Comparison of ENCODE assay signal across 15 cellular contexts in the genomic region with DNA sequence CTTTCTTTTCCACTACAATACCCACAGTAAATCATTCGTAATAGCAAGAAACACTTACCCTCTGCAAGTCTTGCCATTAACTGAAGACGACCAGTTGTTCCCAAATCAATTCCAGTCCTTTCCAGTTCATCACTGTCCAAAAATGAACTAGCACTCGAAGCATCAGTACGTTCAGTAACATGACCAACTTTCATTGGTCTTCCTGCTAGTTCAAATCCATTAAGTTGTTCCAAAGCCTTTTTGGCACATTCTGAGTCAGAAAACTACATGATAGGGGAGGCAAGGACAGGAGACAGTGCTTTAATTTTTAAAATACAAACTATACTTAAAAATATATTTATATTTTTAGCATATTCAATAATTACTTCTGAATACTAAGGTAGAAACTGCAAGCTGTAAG. TPM values are rescaled to one million over a fixed set of nuclear protein-coding genes. Genes with fewer than 3 reads are reported as not detected.
DNase-seq lines count a peak whose midpoint lies in the region; ATAC-seq, FAIRE-seq and TF ChIP-seq lines count a peak whose summit lies in the region.
"Had no signal": no experiment of that assay in that cellular context is flagged by ENCODE, and none has a peak within 500 bp of the region (broad histone marks: within the 10 kb centered on the region; RNA-seq: fewer than 3 reads in every experiment).

No MANE protein-coding gene starts in this region.

- FAIRE-seq in HepG2 (lab: Jason Lieb, UNC), result no peak

- H3K4me1 ChIP-seq in HepG2 (ENCODE audit: insufficient read depth, low read length) (no peaks in the 10 kb centered on the region; the same call in 1 of the 2 replicates), right lobe of liver (no peaks in the 10 kb centered on the region)

- H3K9ac ChIP-seq in HepG2 (ENCODE audit: insufficient read depth, low read depth, low read length), result no peak overlapping the region

- CTCF ChIA-PET in HepG2 (lab: Yijun Ruan, JAX; ENCODE audit: low intra/inter-chr PET ratio, low total read pairs), result no interaction called here

- no peak overlapping the region for H3K4me3 ChIP-seq in HepG2 (replicated peaks in 1 of 3; ENCODE audit: insufficient read depth in 1 of 3, low read depth in 2 of 3, low read length in 3 of 3)
- H3K4me3 ChIP-seq in right lobe of liver, result no peak overlapping the region

- H3K36me3 ChIP-seq in HepG2 (replicated peaks in 1 of 2; ENCODE audit: control insufficient read depth in 1 of 2, insufficient read depth in 2 of 2, low read length in 2 of 2) (peaks cover 64 to 94% of the 10 kb centered on the region in 2 experiments), right lobe of liver (peaks cover 28 to 100% (median 72%) of the 10 kb centered on the region in 4 donors)

- no TSS peak for BruUV-seq in HepG2 (replicated peaks; lab: Mats Ljungman, UMichigan)

- H2AFZ ChIP-seq in HepG2 (ENCODE audit: low read length), result no peak overlapping the region

- ATAC-seq in HepG2 (no peak), right lobe of liver (no peak), HG02678 (IDR thresholded peaks at IDR 0.05; ENCODE audit: unreplicated experiment) (no peak), GM21737 (IDR thresholded peaks at IDR 0.05; ENCODE audit: unreplicated experiment) (no peak)

- intact Hi-C loops in HepG2 (cut with micrococcal nuclease; ENCODE audit: unreplicated experiment) (no loop called here), right lobe of liver (cut with DNase I) (loop anchor here in 1 of 2 donors (10.0 kb wide), 1 partner anchor 171 kb away; no protein-coding TSS in a partner anchor)

- no peaks in the 10 kb centered on the region for H3K27me3 Mint-ChIP-seq in IgD-negative memory B cell
- peaks cover 3% of the 10 kb centered on the region for H3K27me3 Mint-ChIP-seq in glutamatergic neuron (ENCODE audit: unreplicated experiment)
- H3K27me3 Mint-ChIP-seq in osteocyte (ENCODE audit: unreplicated experiment), result no peaks in the 10 kb centered on the region

- peak overlapping the region in 1 of 4 donors; percentile 41 for H3K4me3 Mint-ChIP-seq in IgD-negative memory B cell
- H3K4me3 Mint-ChIP-seq in glutamatergic neuron (ENCODE audit: unreplicated experiment), result no peak overlapping the region
- H3K4me3 Mint-ChIP-seq in osteocyte (ENCODE audit: unreplicated experiment), result no peak overlapping the region
- H3K4me3 Mint-ChIP-seq: CD14-positive monocyte had no signal

- H3K4me2 ChIP-seq in HepG2 (ENCODE audit: low read depth, low read length), result no peak overlapping the region

- POLR2A ChIA-PET in HepG2 (lab: Yijun Ruan, JAX), result interaction anchor here (0.7 to 23.6 kb wide), 7 partner anchors 11 to 173 kb away, joined by 3 to 319 read pairs (median 6); a partner anchor contains a TSS

- DNase-seq in HepG2 (ENCODE audit: low spot score) (no peak), right lobe of liver (no peak), glutamatergic neuron (no peak), osteocyte (ENCODE audit: extremely low spot score, unreplicated experiment) (no peak)
- DNase-seq: Calu3, DMS53, H7, NCI-H1105, NCI-H1694, NCI-H510A treated with DMSO at 0.1 percent for 48 hours, NCI-H82 had no signal

- H3K9me3 Mint-ChIP-seq in IgD-negative memory B cell (no peaks in the 10 kb centered on the region), glutamatergic neuron (ENCODE audit: unreplicated experiment) (peaks cover 2% of the 10 kb centered on the region), osteocyte (ENCODE audit: unreplicated experiment) (no peaks in the 10 kb centered on the region)
- H3K9me3 Mint-ChIP-seq: CD14-positive monocyte had no signal

- H3K79me2 ChIP-seq in HepG2 (ENCODE audit: insufficient read depth, low read length), result peaks cover 90% of the 10 kb centered on the region

- no peak for TF ChIP-seq RAD21 in HepG2 (CRISPR knock-in tag; IDR thresholded peaks at IDR 0.05)

- in situ Hi-C loops in HepG2 (cut with HindIII; ENCODE audit: extremely low pct_ligation_motif_present, low pct_unique_long_range_greater_than_20kb), result no loop called here

- no peaks in the 10 kb centered on the region for H3K27me3 ChIP-seq in HepG2 (ENCODE audit: control insufficient read depth in 1 of 2, insufficient read depth in 2 of 2, low read length in 2 of 2)
- no peaks in the 10 kb centered on the region for H3K27me3 ChIP-seq in right lobe of liver

- WGBS in HepG2 (ENCODE audit: low lambda C conversion rate), result 98% methylated on average over 4 of the region's 4 CpGs
- WGBS in right lobe of liver (ENCODE audit: insufficient coverage, low coverage, low lambda C conversion rate, missing lambda C conversion rate), result 78% methylated on average over 4 of the region's 4 CpGs

- TF ChIP-seq EP300 in HepG2 (IDR thresholded peaks at IDR 0.05; ENCODE audit: low read depth in 2 of 2, low read length in 2 of 2) (no peak), HepG2 (CRISPR knock-in tag; IDR thresholded peaks at IDR 0.05; ENCODE audit: borderline replicate concordance) (no peak)

- H3K4me1 Mint-ChIP-seq in IgD-negative memory B cell (peaks cover 18 to 46% (median 29%) of the 10 kb centered on the region in 3 donors), glutamatergic neuron (ENCODE audit: low read depth, unreplicated experiment) (peaks cover 3% of the 10 kb centered on the region), osteocyte (ENCODE audit: unreplicated experiment) (peaks cover 5% of the 10 kb centered on the region)
- H3K4me1 Mint-ChIP-seq: CD14-positive monocyte had no signal

- no peak overlapping the region for H3K27ac ChIP-seq in HepG2 (ENCODE audit: extremely low read length, insufficient read depth, low read length)
- no peak overlapping the region for H3K27ac ChIP-seq in right lobe of liver

- peaks cover 98% of the 10 kb centered on the region for H4K20me1 ChIP-seq in HepG2 (ENCODE audit: insufficient read depth, low read length)

- no peaks in the 10 kb centered on the region for H3K36me3 Mint-ChIP-seq in IgD-negative memory B cell
- no peaks in the 10 kb centered on the region for H3K36me3 Mint-ChIP-seq in glutamatergic neuron (ENCODE audit: unreplicated experiment)
- peaks cover 54% of the 10 kb centered on the region for H3K36me3 Mint-ChIP-seq in osteocyte (ENCODE audit: unreplicated experiment)

- TF ChIP-seq CTCF in HepG2 (CRISPR knock-in tag; IDR thresholded peaks at IDR 0.05), result no peak
- TF ChIP-seq CTCF in right lobe of liver (IDR thresholded peaks at IDR 0.05), result no peak
- no peak for TF ChIP-seq CTCF in glutamatergic neuron (IDR thresholded peaks at IDR 0.05; ENCODE audit: partially characterized antibody, unreplicated experiment)
- TF ChIP-seq CTCF in osteocyte (IDR thresholded peaks at IDR 0.05), result no peak

- no peaks in the 10 kb centered on the region for H3K9me3 ChIP-seq in HepG2 (ENCODE audit: low read length)
- H3K9me3 ChIP-seq in right lobe of liver, result no peaks in the 10 kb centered on the region

- H3K27ac Mint-ChIP-seq in IgD-negative memory B cell, result peak overlapping the region; percentile 53 to 78 (median 76)
- peak overlapping the region; percentile 55 for H3K27ac Mint-ChIP-seq in glutamatergic neuron (ENCODE audit: unreplicated experiment)
- H3K27ac Mint-ChIP-seq in osteocyte (ENCODE audit: unreplicated experiment), result no peak overlapping the region
- H3K27ac Mint-ChIP-seq: CD14-positive monocyte had no signal

- peak in 1 of 2 experiments; percentile 23; a peak in 2 of 4 replicates for TF ChIP-seq POLR2A in HepG2 (IDR thresholded peaks at IDR 0.05; ENCODE audit: insufficient read depth in 1 of 2, low read depth in 2 of 2, low read length in 2 of 2)
- TF ChIP-seq POLR2A in right lobe of liver (IDR thresholded peaks at IDR 0.05), result no peak

RNA-seq across cellular contexts. Expression of a gene that starts 14.9 kb away (rescaled TPM):
- total RNA-seq in HepG2 (2016; rRNA removed; fragmentation: Illumina TruSeq; extraction: Trizol) (636 and 726 TPM in 2 replicates), right lobe of liver (100 to 1,000 TPM in 2 of 6 experiments, 10 to 100 TPM in 4; 70.4 to 209 (median 84.8) TPM), glutamatergic neuron (ENCODE audit: unreplicated experiment) (103 TPM), osteocyte (110 and 116 TPM in 2 replicates)
- total RNA-seq in HepG2 (2016; cell fraction: cytosol; rRNA removed; fragmentation: Illumina TruSeq; extraction: Trizol; ENCODE audit: low read depth), result 328 and 530 TPM in 2 replicates
- total RNA-seq in HepG2 (2016; cell fraction: insoluble cytoplasmic fraction; rRNA removed; fragmentation: Illumina TruSeq; extraction: Trizol), result 687 and 846 TPM in 2 replicates
- 460 and 632 TPM in 2 replicates for total RNA-seq in HepG2 (2016; cell fraction: membrane; rRNA removed; fragmentation: Illumina TruSeq; extraction: Trizol)
- 223 and 226 TPM in 2 replicates for total RNA-seq in HepG2 (2016; cell fraction: nucleus; rRNA removed; fragmentation: Illumina TruSeq; extraction: Trizol)
- polyA plus RNA-seq in HepG2 (2011; rRNA removed) (688 and 755 TPM in 2 replicates), IgD-negative memory B cell (323 TPM)
- polyA plus RNA-seq in HepG2 (2011; cell fraction: cytosol; rRNA removed), result 1,254 and 1,646 TPM in 2 replicates
- 503 and 546 TPM in 2 replicates for polyA plus RNA-seq in HepG2 (2011; cell fraction: nucleus; rRNA removed)
- polyA plus RNA-seq in HepG2 (2012), result 282 and 451 TPM in 2 replicates
- 292 and 453 TPM in 2 replicates for polyA plus RNA-seq in HepG2 (2016; cell fraction: cytosol; fragmentation: Illumina TruSeq; extraction: Trizol; ENCODE audit: low read depth)
- polyA plus RNA-seq in HepG2 (2016; cell fraction: insoluble cytoplasmic fraction; fragmentation: Illumina TruSeq; extraction: Trizol; ENCODE audit: low read depth), result 479 and 541 TPM in 2 replicates
- polyA plus RNA-seq in HepG2 (2016; cell fraction: membrane; fragmentation: Illumina TruSeq; extraction: Trizol; ENCODE audit: low read depth), result 317 and 387 TPM in 2 replicates
- polyA plus RNA-seq in HepG2 (2016; cell fraction: nucleus; fragmentation: Illumina TruSeq; extraction: Trizol; ENCODE audit: insufficient read depth, low read depth), result 282 and 344 TPM in 2 replicates
- 60.0 and 169 TPM in 2 replicates for polyA minus RNA-seq in HepG2 (2011; rRNA and poly(A)+ RNA removed; ENCODE audit: low replicate concordance)
- 79.8 and 108 TPM in 2 replicates for polyA minus RNA-seq in HepG2 (2011; cell fraction: cytosol; rRNA and poly(A)+ RNA removed)
- 30.8 and 37.7 TPM in 2 replicates for polyA minus RNA-seq in HepG2 (2011; cell fraction: nucleus; rRNA and poly(A)+ RNA removed)

RNA-seq across cellular contexts. Expression of a gene that starts 15.0 kb away (rescaled TPM):
- total RNA-seq in HepG2 (2016; rRNA removed; fragmentation: Illumina TruSeq; extraction: Trizol) (88.1 and 94.4 TPM in 2 replicates), right lobe of liver (10 to 100 TPM; 30.9 to 63.7 (median 44.3) TPM), glutamatergic neuron (ENCODE audit: unreplicated experiment) (13.9 TPM), osteocyte (26.0 and 29.4 TPM in 2 replicates)
- 7.6 and 8.7 TPM in 2 replicates for total RNA-seq in HepG2 (2016; cell fraction: cytosol; rRNA removed; fragmentation: Illumina TruSeq; extraction: Trizol; ENCODE audit: low read depth)
- total RNA-seq in HepG2 (2016; cell fraction: insoluble cytoplasmic fraction; rRNA removed; fragmentation: Illumina TruSeq; extraction: Trizol), result 82.1 and 92.4 TPM in 2 replicates
- 25.4 and 28.4 TPM in 2 replicates for total RNA-seq in HepG2 (2016; cell fraction: membrane; rRNA removed; fragmentation: Illumina TruSeq; extraction: Trizol)
- 45.9 and 47.9 TPM in 2 replicates for total RNA-seq in HepG2 (2016; cell fraction: nucleus; rRNA removed; fragmentation: Illumina TruSeq; extraction: Trizol)
- polyA plus RNA-seq in HepG2 (2011; rRNA removed) (61.8 and 65.9 TPM in 2 replicates), IgD-negative memory B cell (18.1 TPM)
- polyA plus RNA-seq in HepG2 (2011; cell fraction: cytosol; rRNA removed), result 56.2 and 69.5 TPM in 2 replicates
- 70.7 and 72.8 TPM in 2 replicates for polyA plus RNA-seq in HepG2 (2011; cell fraction: nucleus; rRNA removed)
- polyA plus RNA-seq in HepG2 (2012), result 36.7 and 39.1 TPM in 2 replicates
- 6.5 and 6.6 TPM in 2 replicates for polyA plus RNA-seq in HepG2 (2016; cell fraction: cytosol; fragmentation: Illumina TruSeq; extraction: Trizol; ENCODE audit: low read depth)
- 86.7 and 90.3 TPM in 2 replicates for polyA plus RNA-seq in HepG2 (2016; cell fraction: insoluble cytoplasmic fraction; fragmentation: Illumina TruSeq; extraction: Trizol; ENCODE audit: low read depth)
- 16.6 and 16.9 TPM in 2 replicates for polyA plus RNA-seq in HepG2 (2016; cell fraction: membrane; fragmentation: Illumina TruSeq; extraction: Trizol; ENCODE audit: low read depth)
- 69.1 and 70.6 TPM in 2 replicates for polyA plus RNA-seq in HepG2 (2016; cell fraction: nucleus; fragmentation: Illumina TruSeq; extraction: Trizol; ENCODE audit: insufficient read depth, low read depth)
- polyA minus RNA-seq in HepG2 (2011; rRNA and poly(A)+ RNA removed; ENCODE audit: low replicate concordance), result 67.9 and 114 TPM in 2 replicates
- polyA minus RNA-seq in HepG2 (2011; cell fraction: cytosol; rRNA and poly(A)+ RNA removed), result 23.0 and 27.1 TPM in 2 replicates
- polyA minus RNA-seq in HepG2 (2011; cell fraction: nucleus; rRNA and poly(A)+ RNA removed), result 20.9 and 23.7 TPM in 2 replicates

RNA-seq across cellular contexts. Expression of a gene that starts 27.9 kb away (rescaled TPM):
- 431 and 788 TPM in 2 replicates for total RNA-seq in HepG2 (2016; rRNA removed; fragmentation: Illumina TruSeq; extraction: Trizol)
- 862 and 1,011 TPM in 2 replicates for total RNA-seq in HepG2 (2016; cell fraction: cytosol; rRNA removed; fragmentation: Illumina TruSeq; extraction: Trizol; ENCODE audit: low read depth)
- total RNA-seq in HepG2 (2016; cell fraction: insoluble cytoplasmic fraction; rRNA removed; fragmentation: Illumina TruSeq; extraction: Trizol), result 445 and 791 TPM in 2 replicates
- total RNA-seq in HepG2 (2016; cell fraction: membrane; rRNA removed; fragmentation: Illumina TruSeq; extraction: Trizol), result 352 and 417 TPM in 2 replicates
- total RNA-seq in HepG2 (2016; cell fraction: nucleus; rRNA removed; fragmentation: Illumina TruSeq; extraction: Trizol), result 1,469 and 1,561 TPM in 2 replicates
- 859 and 920 TPM in 2 replicates for polyA plus RNA-seq in HepG2 (2011; rRNA removed)
- 89.0 and 133 TPM in 2 replicates for polyA plus RNA-seq in HepG2 (2011; cell fraction: cytosol; rRNA removed)
- polyA plus RNA-seq in HepG2 (2011; cell fraction: nucleus; rRNA removed), result 3,125 and 3,321 TPM in 2 replicates
- polyA plus RNA-seq in HepG2 (2012), result 867 and 961 TPM in 2 replicates
- 47.3 and 51.7 TPM in 2 replicates for polyA plus RNA-seq in HepG2 (2016; cell fraction: cytosol; fragmentation: Illumina TruSeq; extraction: Trizol; ENCODE audit: low read depth)
- 339 and 360 TPM in 2 replicates for polyA plus RNA-seq in HepG2 (2016; cell fraction: insoluble cytoplasmic fraction; fragmentation: Illumina TruSeq; extraction: Trizol; ENCODE audit: low read depth)
- 79.3 and 86.7 TPM in 2 replicates for polyA plus RNA-seq in HepG2 (2016; cell fraction: membrane; fragmentation: Illumina TruSeq; extraction: Trizol; ENCODE audit: low read depth)
- polyA plus RNA-seq in HepG2 (2016; cell fraction: nucleus; fragmentation: Illumina TruSeq; extraction: Trizol; ENCODE audit: insufficient read depth, low read depth), result 2,644 and 2,668 TPM in 2 replicates
- 166 and 263 TPM in 2 replicates for polyA minus RNA-seq in HepG2 (2011; rRNA and poly(A)+ RNA removed; ENCODE audit: low replicate concordance)
- 91.3 and 98.3 TPM in 2 replicates for polyA minus RNA-seq in HepG2 (2011; cell fraction: cytosol; rRNA and poly(A)+ RNA removed)
- 2,261 and 2,868 TPM in 2 replicates for polyA minus RNA-seq in HepG2 (2011; cell fraction: nucleus; rRNA and poly(A)+ RNA removed)
- 100 to 1,000 TPM in 5 of 6 experiments, 10 to 100 TPM in 1; 86.4 to 166 (median 120) TPM for total RNA-seq in right lobe of liver
- polyA plus RNA-seq in IgD-negative memory B cell, result 191 TPM
- 358 TPM for total RNA-seq in glutamatergic neuron (ENCODE audit: unreplicated experiment)
- 324 and 329 TPM in 2 replicates for total RNA-seq in osteocyte

RNA-seq across cellular contexts. Expression of a gene that starts 49.4 kb away (rescaled TPM):
- 431 and 439 TPM in 2 replicates for total RNA-seq in HepG2 (2016; rRNA removed; fragmentation: Illumina TruSeq; extraction: Trizol)
- 101 and 106 TPM in 2 replicates for total RNA-seq in HepG2 (2016; cell fraction: cytosol; rRNA removed; fragmentation: Illumina TruSeq; extraction: Trizol; ENCODE audit: low read depth)
- 375 and 428 TPM in 2 replicates for total RNA-seq in HepG2 (2016; cell fraction: insoluble cytoplasmic fraction; rRNA removed; fragmentation: Illumina TruSeq; extraction: Trizol)
- total RNA-seq in HepG2 (2016; cell fraction: membrane; rRNA removed; fragmentation: Illumina TruSeq; extraction: Trizol), result 226 and 229 TPM in 2 replicates
- total RNA-seq in HepG2 (2016; cell fraction: nucleus; rRNA removed; fragmentation: Illumina TruSeq; extraction: Trizol), result 227 and 285 TPM in 2 replicates
- 369 and 408 TPM in 2 replicates for polyA plus RNA-seq in HepG2 (2011; rRNA removed)
- polyA plus RNA-seq in HepG2 (2011; cell fraction: cytosol; rRNA removed), result 458 and 619 TPM in 2 replicates
- polyA plus RNA-seq in HepG2 (2011; cell fraction: nucleus; rRNA removed), result 810 and 933 TPM in 2 replicates
- 457 and 478 TPM in 2 replicates for polyA plus RNA-seq in HepG2 (2012)
- 121 and 137 TPM in 2 replicates for polyA plus RNA-seq in HepG2 (2016; cell fraction: cytosol; fragmentation: Illumina TruSeq; extraction: Trizol; ENCODE audit: low read depth)
- polyA plus RNA-seq in HepG2 (2016; cell fraction: insoluble cytoplasmic fraction; fragmentation: Illumina TruSeq; extraction: Trizol; ENCODE audit: low read depth), result 374 and 508 TPM in 2 replicates
- 213 and 247 TPM in 2 replicates for polyA plus RNA-seq in HepG2 (2016; cell fraction: membrane; fragmentation: Illumina TruSeq; extraction: Trizol; ENCODE audit: low read depth)
- 541 and 549 TPM in 2 replicates for polyA plus RNA-seq in HepG2 (2016; cell fraction: nucleus; fragmentation: Illumina TruSeq; extraction: Trizol; ENCODE audit: insufficient read depth, low read depth)
- 283 and 707 TPM in 2 replicates for polyA minus RNA-seq in HepG2 (2011; rRNA and poly(A)+ RNA removed; ENCODE audit: low replicate concordance)
- polyA minus RNA-seq in HepG2 (2011; cell fraction: cytosol; rRNA and poly(A)+ RNA removed), result 243 and 283 TPM in 2 replicates
- polyA minus RNA-seq in HepG2 (2011; cell fraction: nucleus; rRNA and poly(A)+ RNA removed), result 258 and 260 TPM in 2 replicates
- 10 to 100 TPM; 35.5 to 72.0 (median 53.3) TPM for total RNA-seq in right lobe of liver
- polyA plus RNA-seq in IgD-negative memory B cell, result 306 TPM
- 327 TPM for total RNA-seq in glutamatergic neuron (ENCODE audit: unreplicated experiment)
- total RNA-seq in osteocyte, result 164 and 180 TPM in 2 replicates

RNA-seq across cellular contexts. Expression of a gene that starts 49.4 kb away (rescaled TPM):
- 104 and 111 TPM in 2 replicates for total RNA-seq in HepG2 (2016; rRNA removed; fragmentation: Illumina TruSeq; extraction: Trizol)
- total RNA-seq in HepG2 (2016; cell fraction: cytosol; rRNA removed; fragmentation: Illumina TruSeq; extraction: Trizol; ENCODE audit: low read depth), result 14.8 and 16.3 TPM in 2 replicates
- 99.0 and 104 TPM in 2 replicates for total RNA-seq in HepG2 (2016; cell fraction: insoluble cytoplasmic fraction; rRNA removed; fragmentation: Illumina TruSeq; extraction: Trizol)
- total RNA-seq in HepG2 (2016; cell fraction: membrane; rRNA removed; fragmentation: Illumina TruSeq; extraction: Trizol), result 35.0 and 42.5 TPM in 2 replicates
- 73.6 and 78.3 TPM in 2 replicates for total RNA-seq in HepG2 (2016; cell fraction: nucleus; rRNA removed; fragmentation: Illumina TruSeq; extraction: Trizol)
- polyA plus RNA-seq in HepG2 (2011; rRNA removed), result 84.9 and 97.9 TPM in 2 replicates
- polyA plus RNA-seq in HepG2 (2011; cell fraction: cytosol; rRNA removed), result 68.6 and 77.9 TPM in 2 replicates
- 101 and 129 TPM in 2 replicates for polyA plus RNA-seq in HepG2 (2011; cell fraction: nucleus; rRNA removed)
- 41.4 and 42.7 TPM in 2 replicates for polyA plus RNA-seq in HepG2 (2012)
- polyA plus RNA-seq in HepG2 (2016; cell fraction: cytosol; fragmentation: Illumina TruSeq; extraction: Trizol; ENCODE audit: low read depth), result 1.7 and 2.2 TPM in 2 replicates
- 58.1 and 68.5 TPM in 2 replicates for polyA plus RNA-seq in HepG2 (2016; cell fraction: insoluble cytoplasmic fraction; fragmentation: Illumina TruSeq; extraction: Trizol; ENCODE audit: low read depth)
- 8.8 and 10.1 TPM in 2 replicates for polyA plus RNA-seq in HepG2 (2016; cell fraction: membrane; fragmentation: Illumina TruSeq; extraction: Trizol; ENCODE audit: low read depth)
- 74.6 and 75.6 TPM in 2 replicates for polyA plus RNA-seq in HepG2 (2016; cell fraction: nucleus; fragmentation: Illumina TruSeq; extraction: Trizol; ENCODE audit: insufficient read depth, low read depth)
- polyA minus RNA-seq in HepG2 (2011; rRNA and poly(A)+ RNA removed; ENCODE audit: low replicate concordance), result 373 and 464 TPM in 2 replicates
- polyA minus RNA-seq in HepG2 (2011; cell fraction: cytosol; rRNA and poly(A)+ RNA removed), result 67.4 and 80.5 TPM in 2 replicates
- polyA minus RNA-seq in HepG2 (2011; cell fraction: nucleus; rRNA and poly(A)+ RNA removed), result 128 and 140 TPM in 2 replicates
- 10 to 100 TPM; 13.3 to 32.8 (median 21.0) TPM for total RNA-seq in right lobe of liver
- polyA plus RNA-seq in IgD-negative memory B cell, result 36.9 TPM
- 147 TPM for total RNA-seq in glutamatergic neuron (ENCODE audit: unreplicated experiment)
- 85.5 and 97.3 TPM in 2 replicates for total RNA-seq in osteocyte
